ENCODE assay signal across 14 cellular contexts in genomic region chr5:135324897-135325650, GRCh38.
DNase-seq lines count a peak whose midpoint lies in the region; ATAC-seq and TF ChIP-seq lines count a peak whose summit lies in the region.
"Had no signal": no experiment of that assay in that cellular context is flagged by ENCODE, and none has a peak within 500 bp of the region (broad histone marks: within the 10 kb centered on the region; RNA-seq: fewer than 3 reads in every experiment).

No MANE protein-coding gene starts in this region.

- H3K27ac ChIP-seq in trophoblast cell (ENCODE audit: low read depth, low read length), result no peak overlapping the region
- H3K27ac ChIP-seq in body of pancreas, result no peak overlapping the region
- H3K27ac ChIP-seq: uterus had no signal

- H3K9ac ChIP-seq in trophoblast cell (ENCODE audit: low read length), result no peak overlapping the region

- H4K91ac ChIP-seq in trophoblast cell (ENCODE audit: low read depth, low read length), result no peak overlapping the region

- H3K79me2 ChIP-seq in trophoblast cell (ENCODE audit: control insufficient read depth, insufficient read depth, low read length, poor library complexity), result no peaks in the 10 kb centered on the region

- H3K79me1 ChIP-seq in trophoblast cell (ENCODE audit: low read length), result no peaks in the 10 kb centered on the region

- no peak overlapping the region for H3K4me3 Mint-ChIP-seq in natural killer cell treated with Interleukin-12 subunit alpha and Interleukin-12 subunit beta and Interleukin-15 and Interleukin-18, amount 100 ng/mL, for 72 hours
- H3K4me3 Mint-ChIP-seq in natural killer cell, result no peak overlapping the region
- H3K4me3 Mint-ChIP-seq in T-cell, result peak overlapping the region in 1 of 3 donors; percentile 10

- no peak overlapping the region for H4K12ac ChIP-seq in trophoblast cell (ENCODE audit: low read depth, low read length)

- no peaks in the 10 kb centered on the region for H3K4me1 Mint-ChIP-seq in natural killer cell treated with Interleukin-12 subunit alpha and Interleukin-12 subunit beta and Interleukin-15 and Interleukin-18, amount 100 ng/mL, for 72 hours (ENCODE audit: low read depth in 2 of 2)
- H3K4me1 Mint-ChIP-seq in natural killer cell (no peaks in the 10 kb centered on the region), T-cell (peaks cover 17 to 21% (median 19%) of the 10 kb centered on the region in 3 donors)

- H3K14ac ChIP-seq in trophoblast cell (ENCODE audit: low read length), result no peak overlapping the region

- H2BK120ac ChIP-seq in trophoblast cell (ENCODE audit: insufficient read depth, low read length, poor library complexity), result no peak overlapping the region

- H3K4me1 ChIP-seq in trophoblast cell (ENCODE audit: control insufficient read depth in 1 of 2, insufficient read depth in 2 of 2, low read length in 2 of 2) (peaks cover 11 to 12% of the 10 kb centered on the region in 2 experiments), body of pancreas (no peaks in the 10 kb centered on the region)
- H3K4me1 ChIP-seq: uterus had no signal

- H3K27me3 Mint-ChIP-seq in natural killer cell treated with Interleukin-12 subunit alpha and Interleukin-12 subunit beta and Interleukin-15 and Interleukin-18, amount 100 ng/mL, for 72 hours, result no peaks in the 10 kb centered on the region
- H3K27me3 Mint-ChIP-seq in natural killer cell (ENCODE audit: low read depth in 2 of 2), result no peaks in the 10 kb centered on the region
- H3K27me3 Mint-ChIP-seq in T-cell, result no peaks in the 10 kb centered on the region

- no peak for TF ChIP-seq CTCF in natural killer cell (IDR thresholded peaks at IDR 0.05)
- TF ChIP-seq CTCF in body of pancreas (IDR thresholded peaks at IDR 0.05), result no peak

- intact Hi-C loops in natural killer cell (cut with micrococcal nuclease) (no loop called here), body of pancreas (cut with DNase I) (no loop called here)

- no peak overlapping the region for H3K18ac ChIP-seq in trophoblast cell (ENCODE audit: low read length)

- H2BK5ac ChIP-seq in trophoblast cell (ENCODE audit: low read depth, low read length, poor library complexity), result no peak overlapping the region

- no peak overlapping the region for H3K27ac Mint-ChIP-seq in natural killer cell treated with Interleukin-12 subunit alpha and Interleukin-12 subunit beta and Interleukin-15 and Interleukin-18, amount 100 ng/mL, for 72 hours
- H3K27ac Mint-ChIP-seq in natural killer cell (no peak overlapping the region), T-cell (peak overlapping the region; percentile 69 to 78)

- no peak overlapping the region for H3K4me2 ChIP-seq in trophoblast cell (ENCODE audit: low read length)

- H4K8ac ChIP-seq in trophoblast cell (ENCODE audit: low read depth, low read length), result no peak overlapping the region

- no CpG with 5 or more reads among the region's 17 CpGs for WGBS in trophoblast cell (ENCODE audit: extremely low coverage, insufficient coverage, insufficient read length)
- WGBS in body of pancreas, 2 donors, result 84 to 92% methylated on average over 6 to 17 of the region's 17 CpGs

- H2BK12ac ChIP-seq in trophoblast cell (ENCODE audit: low read length), result no peak overlapping the region

- H3K4ac ChIP-seq in trophoblast cell (ENCODE audit: low read depth, low read length), result no peak overlapping the region

- H3K36me3 Mint-ChIP-seq in natural killer cell treated with Interleukin-12 subunit alpha and Interleukin-12 subunit beta and Interleukin-15 and Interleukin-18, amount 100 ng/mL, for 72 hours, result no peaks in the 10 kb centered on the region
- H3K36me3 Mint-ChIP-seq in natural killer cell (no peaks in the 10 kb centered on the region), T-cell (peaks cover 8% of the 10 kb centered on the region)

- ATAC-seq in natural killer cell treated with Interleukin-12 subunit alpha and Interleukin-12 subunit beta and Interleukin-15 and Interleukin-18, amount 100 ng/mL, for 72 hours, result no peak
- ATAC-seq in natural killer cell, result no peak
- peak; percentile 88 to 99 (median 94) for ATAC-seq in T-cell (replicated peaks in 1 of 4)
- ATAC-seq in HG03175 (IDR thresholded peaks at IDR 0.05; ENCODE audit: unreplicated experiment), result no peak
- ATAC-seq in body of pancreas, result no peak
- ATAC-seq in GM21390 (IDR thresholded peaks at IDR 0.05; ENCODE audit: unreplicated experiment), result no peak

- no peak for TF ChIP-seq POLR2A in body of pancreas (IDR thresholded peaks at IDR 0.05)

- no peak overlapping the region for H3K23ac ChIP-seq in trophoblast cell (ENCODE audit: low read length)

- no peak overlapping the region for H2AK5ac ChIP-seq in trophoblast cell (ENCODE audit: low read length)

- H3K27me3 ChIP-seq in trophoblast cell (ENCODE audit: insufficient read depth, low read length) (no peaks in the 10 kb centered on the region), body of pancreas (no peaks in the 10 kb centered on the region)
- H3K27me3 ChIP-seq: uterus had no signal

- CTCF ChIA-PET in T-cell (lab: Charles Lee), result interaction anchor here in 1 of 2 donors (1.0 kb wide), 1 partner anchor 1017 kb away, joined by 3 read pairs; no protein-coding TSS in a partner anchor

- no peak overlapping the region for H2AFZ ChIP-seq in trophoblast cell (ENCODE audit: insufficient read depth, low read length, poor library complexity)

- DNase-seq in natural killer cell treated with Interleukin-12 subunit alpha and Interleukin-12 subunit beta and Interleukin-15 and Interleukin-18, amount 100 ng/mL, for 72 hours (ENCODE audit: low spot score), result peak; percentile 42
- DNase-seq in natural killer cell, result no peak
- DNase-seq in T-cell, result peak in 32 of 34 experiments; percentile 10 to 64 (median 34)
- peak; percentile 28 for DNase-seq in activated naive CD4-positive, alpha-beta T cell treated with anti-CD3 and anti-CD28 coated beads, Interleukin-2, amount 50 U/mL, for 16 hours
- DNase-seq in trophoblast cell, result peak; percentile 67 to 84
- no peak for DNase-seq in body of pancreas
- DNase-seq: effector memory CD4-positive, alpha-beta T cell; NCI-H1417; NCI-H446; stimulated activated CD4-positive, alpha-beta T cell treated with anti-CD3 and anti-CD28 coated beads, Interleukin-4, amount 100 ng/mL, for 1 hour; T1000; uterus had no signal

- no peak overlapping the region for H3K4me3 ChIP-seq in trophoblast cell (ENCODE audit: low read depth, low read length)
- H3K4me3 ChIP-seq in body of pancreas, result no peak overlapping the region
- H3K4me3 ChIP-seq: uterus had no signal

- POLR2A ChIA-PET in T-cell (lab: Charles Lee), result interaction anchor here in 1 of 2 donors (0.5 kb wide), 1 partner anchor 105 kb away, joined by 3 read pairs; no protein-coding TSS in a partner anchor

- no peaks in the 10 kb centered on the region for H3K36me3 ChIP-seq in trophoblast cell (ENCODE audit: control insufficient read depth in 1 of 2, insufficient read depth in 2 of 2, low read length in 2 of 2)
- no peaks in the 10 kb centered on the region for H3K36me3 ChIP-seq in body of pancreas (replicated peaks in 1 of 2; ENCODE audit: insufficient read depth in 1 of 2, low read depth in 2 of 2)
- H3K36me3 ChIP-seq: uterus had no signal

- H3K9me3 ChIP-seq in trophoblast cell (ENCODE audit: insufficient read depth, low read depth, low read length), result no peaks in the 10 kb centered on the region
- H3K9me3 ChIP-seq in body of pancreas, result no peaks in the 10 kb centered on the region
- H3K9me3 ChIP-seq: uterus had no signal

- H3K9me3 Mint-ChIP-seq in natural killer cell treated with Interleukin-12 subunit alpha and Interleukin-12 subunit beta and Interleukin-15 and Interleukin-18, amount 100 ng/mL, for 72 hours, result no peaks in the 10 kb centered on the region
- H3K9me3 Mint-ChIP-seq in natural killer cell (no peaks in the 10 kb centered on the region), T-cell (no peaks in the 10 kb centered on the region)

Comparison
In these comparisons a context has a peak if more than half of its experiments do, and no peak if none do; other contexts are left out.
1. DNase-seq: peak in natural killer cell treated with Interleukin-12 subunit alpha and Interleukin-12 subunit beta and Interleukin-15 and Interleukin-18, amount 100 ng/mL, for 72 hours (single experiment), T-cell (32 of 34), activated naive CD4-positive, alpha-beta T cell treated with anti-CD3 and anti-CD28 coated beads, Interleukin-2, amount 50 U/mL, for 16 hours (single experiment) and trophoblast cell (2 of 2); none in natural killer cell (single experiment) and body of pancreas (0 of 4).
2. ATAC-seq: peak in T-cell (4 of 4); none in natural killer cell treated with Interleukin-12 subunit alpha and Interleukin-12 subunit beta and Interleukin-15 and Interleukin-18, amount 100 ng/mL, for 72 hours (0 of 2), natural killer cell (0 of 3), HG03175 (single experiment), body of pancreas (single experiment) and GM21390 (single experiment).
3. H3K27ac Mint-ChIP-seq: peak in T-cell (2 of 2); none in natural killer cell treated with Interleukin-12 subunit alpha and Interleukin-12 subunit beta and Interleukin-15 and Interleukin-18, amount 100 ng/mL, for 72 hours (0 of 2) and natural killer cell (0 of 2).